19 cellular contexts compared by ENCODE assay signal in genomic region chr6:49082611-49083010, GRCh38.
"Had no signal": no experiment of that assay in that cellular context is flagged by ENCODE, and none has a peak within 500 bp of the region (broad histone marks: within the 10 kb centered on the region; RNA-seq: fewer than 3 reads in every experiment).

No MANE protein-coding gene starts in this region.

- H3K9me3 ChIP-seq: adrenal gland, breast epithelium had no signal

- H3K27me3 ChIP-seq: adrenal gland, breast epithelium had no signal

- DNase-seq: activated CD4-positive, alpha-beta T cell treated with anti-CD3 and anti-CD28 coated beads for 4 hours; activated CD8-positive, alpha-beta memory T cell treated with anti-CD3 and anti-CD28 coated beads, Interleukin-2, amount 50 U/mL, for 48 hours; activated CD8-positive, alpha-beta T cell treated with anti-CD3 and anti-CD28 coated beads, Interleukin-2, amount 10 ng/mL, durations not matched to agents 7 days and 5 days; activated naive CD4-positive, alpha-beta T cell treated with anti-CD3 and anti-CD28 coated beads, Interleukin-2, amount 50 U/mL, for 16 hours; activated naive CD8-positive, alpha-beta T cell treated with anti-CD3 and anti-CD28 coated beads, Interleukin-2, amount 10 ng/mL, durations not matched to agents 7 days and 5 days; activated T-cell treated with anti-CD3 and anti-CD28 coated beads, Interleukin-2, amount 50 U/mL, for 1 hour; adrenal gland; aorta; central memory CD4-positive, alpha-beta T cell; MM.1S; NCI-H1105; NCI-H1436; NCI-H1694 treated with DMSO at 0.1 percent for 48 hours; NCI-H2029 treated with DMSO at 0.1 percent for 48 hours; NCI-H524; PC-9; T-helper 1 cell had no signal

- H3K4me1 ChIP-seq: adrenal gland, breast epithelium had no signal

- H3K36me3 ChIP-seq: adrenal gland, breast epithelium had no signal

- H3K4me3 ChIP-seq: adrenal gland, breast epithelium, PC-9, SK-N-MC had no signal
